Comparison of ENCODE assay signal across 26 cellular contexts in genomic region chr12:39006286-39006685, GRCh38.
"Had no signal": no experiment of that assay in that cellular context is flagged by ENCODE, and none has a peak within 500 bp of the region (broad histone marks: within the 10 kb centered on the region; RNA-seq: fewer than 3 reads in every experiment).

No MANE protein-coding gene starts in this region.

- H3K27me3 Mint-ChIP-seq: activated CD4-positive, alpha-beta memory T cell treated with anti-CD3 and anti-CD28 coated beads, Interleukin-2, amount 10 ng/mL, durations not matched to agents 7 days and 5 days; activated CD4-positive, alpha-beta T cell treated with anti-CD3 and anti-CD28 coated beads, Interleukin-2, amount 10 ng/mL, durations not matched to agents 24 days and 14 days; activated naive CD4-positive, alpha-beta T cell treated with anti-CD3 and anti-CD28 coated beads, Interleukin-2, amount 10 ng/mL, durations not matched to agents 7 days and 5 days; activated naive CD8-positive, alpha-beta T cell treated with anti-CD3 and anti-CD28 coated beads, Interleukin-2, amount 50 U/mL, for 24 hours; central memory CD8-positive, alpha-beta T cell; effector memory CD8-positive, alpha-beta T cell had no signal

- H3K9me3 ChIP-seq: esophagus muscularis mucosa, gastrocnemius medialis, lower lobe of right lung, mucosa of descending colon, sigmoid colon, testis, uterus had no signal

- H3K36me3 ChIP-seq: esophagus muscularis mucosa, gastrocnemius medialis, lower lobe of right lung, sigmoid colon, uterus had no signal

- ATAC-seq: activated naive CD8-positive, alpha-beta T cell treated with anti-CD3 and anti-CD28 coated beads, Interleukin-2, amount 50 U/mL, for 24 hours; effector memory CD8-positive, alpha-beta T cell; gastrocnemius medialis; left lobe of liver; lower lobe of right lung; mucosa of descending colon had no signal

- DNase-seq: activated CD4-positive, alpha-beta memory T cell treated with anti-CD3 and anti-CD28 coated beads, Interleukin-2, amount 10 ng/mL, durations not matched to agents 7 days and 5 days; activated CD4-positive, alpha-beta T cell treated with anti-CD3 and anti-CD28 coated beads, Interleukin-2, amount 10 ng/mL, durations not matched to agents 24 days and 14 days; activated effector memory CD4-positive, alpha-beta T cell treated with anti-CD3 and anti-CD28 coated beads, Interleukin-2, amount 50 U/mL, for 16 hours; activated naive CD4-positive, alpha-beta T cell treated with anti-CD3 and anti-CD28 coated beads, Interleukin-2, amount 10 ng/mL, durations not matched to agents 7 days and 5 days; activated naive CD8-positive, alpha-beta T cell treated with anti-CD3 and anti-CD28 coated beads, Interleukin-2, amount 50 U/mL, for 24 hours; anterior cingulate cortex; dorsolateral prefrontal cortex; effector memory CD8-positive, alpha-beta T cell; gastrocnemius medialis; head of caudate nucleus; hypothalamus; lower lobe of right lung; mesendoderm; mucosa of descending colon; occipital lobe; posterior cingulate gyrus; sigmoid colon; stimulated activated CD4-positive, alpha-beta T cell treated with anti-CD3 and anti-CD28 coated beads, Interleukin-4, amount 100 ng/mL, for 1 hour; stimulated activated naive CD4-positive, alpha-beta T cell; T-helper 2 cell; testis; trophoblast cell; uterus had no signal

- H3K4me1 ChIP-seq: esophagus muscularis mucosa, gastrocnemius medialis, lower lobe of right lung, sigmoid colon, testis, uterus had no signal

- H3K9me3 Mint-ChIP-seq: activated CD4-positive, alpha-beta memory T cell treated with anti-CD3 and anti-CD28 coated beads, Interleukin-2, amount 10 ng/mL, durations not matched to agents 7 days and 5 days; activated CD4-positive, alpha-beta T cell treated with anti-CD3 and anti-CD28 coated beads, Interleukin-2, amount 10 ng/mL, durations not matched to agents 24 days and 14 days; activated naive CD8-positive, alpha-beta T cell treated with anti-CD3 and anti-CD28 coated beads, Interleukin-2, amount 50 U/mL, for 24 hours; central memory CD8-positive, alpha-beta T cell had no signal

- H3K4me1 Mint-ChIP-seq: activated CD4-positive, alpha-beta memory T cell treated with anti-CD3 and anti-CD28 coated beads, Interleukin-2, amount 10 ng/mL, durations not matched to agents 7 days and 5 days; activated CD4-positive, alpha-beta T cell treated with anti-CD3 and anti-CD28 coated beads, Interleukin-2, amount 10 ng/mL, durations not matched to agents 24 days and 14 days; activated naive CD4-positive, alpha-beta T cell treated with anti-CD3 and anti-CD28 coated beads, Interleukin-2, amount 10 ng/mL, durations not matched to agents 7 days and 5 days; activated naive CD8-positive, alpha-beta T cell treated with anti-CD3 and anti-CD28 coated beads, Interleukin-2, amount 50 U/mL, for 24 hours; central memory CD8-positive, alpha-beta T cell had no signal

- H3K4me3 Mint-ChIP-seq: activated CD4-positive, alpha-beta memory T cell treated with anti-CD3 and anti-CD28 coated beads, Interleukin-2, amount 10 ng/mL, durations not matched to agents 7 days and 5 days; activated CD4-positive, alpha-beta T cell treated with anti-CD3 and anti-CD28 coated beads, Interleukin-2, amount 10 ng/mL, durations not matched to agents 24 days and 14 days; activated naive CD4-positive, alpha-beta T cell treated with anti-CD3 and anti-CD28 coated beads, Interleukin-2, amount 10 ng/mL, durations not matched to agents 7 days and 5 days; activated naive CD8-positive, alpha-beta T cell treated with anti-CD3 and anti-CD28 coated beads, Interleukin-2, amount 50 U/mL, for 24 hours; central memory CD8-positive, alpha-beta T cell; effector memory CD8-positive, alpha-beta T cell had no signal

- H3K27ac ChIP-seq: dorsolateral prefrontal cortex, esophagus muscularis mucosa, gastrocnemius medialis, lower lobe of right lung, sigmoid colon, testis, uterus had no signal

- H3K4me3 ChIP-seq: dorsolateral prefrontal cortex, esophagus muscularis mucosa, gastrocnemius medialis, lower lobe of right lung, mucosa of descending colon, sigmoid colon, testis, uterus had no signal

- H3K27me3 ChIP-seq: esophagus muscularis mucosa, gastrocnemius medialis, sigmoid colon, testis, uterus had no signal

- H3K27ac Mint-ChIP-seq: activated CD4-positive, alpha-beta memory T cell treated with anti-CD3 and anti-CD28 coated beads, Interleukin-2, amount 10 ng/mL, durations not matched to agents 7 days and 5 days; activated CD4-positive, alpha-beta T cell treated with anti-CD3 and anti-CD28 coated beads, Interleukin-2, amount 10 ng/mL, durations not matched to agents 24 days and 14 days; activated naive CD4-positive, alpha-beta T cell treated with anti-CD3 and anti-CD28 coated beads, Interleukin-2, amount 10 ng/mL, durations not matched to agents 7 days and 5 days; activated naive CD8-positive, alpha-beta T cell treated with anti-CD3 and anti-CD28 coated beads, Interleukin-2, amount 50 U/mL, for 24 hours; effector memory CD8-positive, alpha-beta T cell had no signal

- H3K36me3 Mint-ChIP-seq: activated naive CD4-positive, alpha-beta T cell treated with anti-CD3 and anti-CD28 coated beads, Interleukin-2, amount 10 ng/mL, durations not matched to agents 7 days and 5 days had no signal
